In genomic region chr22:41664490-41664889, GRCh38 we compare ENCODE assay signal across 22 cellular contexts. TPM values are rescaled to one million over a fixed set of nuclear protein-coding genes. Genes with fewer than 3 reads are reported as not detected.
A peak's percentile ranks its signal among the peaks of the same experiment; 100 is the strongest.
DNase-seq lines count a peak whose midpoint lies in the region; ATAC-seq, FAIRE-seq and TF ChIP-seq lines count a peak whose summit lies in the region.
"Had no signal": no experiment of that assay in that cellular context is flagged by ENCODE, and none has a peak within 500 bp of the region (broad histone marks: within the 10 kb centered on the region; RNA-seq: fewer than 3 reads in every experiment).

No MANE protein-coding gene starts in this region.

- intact Hi-C loops in PC-3 (cut with micrococcal nuclease), result no loop called here

- 0 out of 2 replicates have a peak, but pooled peaks cover 5% of the 10 kb centered on the region for H3K79me2 ChIP-seq in PC-3 (ENCODE audit: low read length)

- no peaks in the 10 kb centered on the region for H3K9me3 ChIP-seq in PC-3 (ENCODE audit: low read length)
- H3K9me3 ChIP-seq: ascending aorta, thoracic aorta had no signal

- no peak overlapping the region for H3K4me3 ChIP-seq in PC-3 (ENCODE audit: low read length)
- H3K4me3 ChIP-seq: ascending aorta, thoracic aorta had no signal

- CTCF ChIA-PET in activated CD8-positive, alpha-beta memory T cell treated with anti-CD3 and anti-CD28 coated beads, Interleukin-2, amount 10 ng/mL, durations not matched to agents 7 days and 5 days (lab: Charles Lee), result interaction anchor here (0.7 to 3.3 kb wide), 3 partner anchors 28 to 44 kb away, joined by 4 to 24 read pairs (median 4); partner anchors contain the start of genes DESI1 and XRCC6
- CTCF ChIA-PET in PC-3 (lab: Charles Lee), result interaction anchor here (0.6 kb wide), 3 partner anchors 82 to 111 kb away, joined by 3 to 4 read pairs (median 3); no protein-coding TSS in a partner anchor

- peaks cover 4% of the 10 kb centered on the region for H3F3A ChIP-seq in PC-3 (ENCODE audit: low read length, unreplicated experiment)

- no peak overlapping the region for H3K9ac ChIP-seq in PC-3 (ENCODE audit: low read length)

- H3K36me3 ChIP-seq in PC-3 (ENCODE audit: low read depth, low read length), result peaks cover 31% of the 10 kb centered on the region; the same call in 1 of the 2 replicates

- no peak overlapping the region for H3K4me3 Mint-ChIP-seq in activated CD8-positive, alpha-beta memory T cell treated with anti-CD3 and anti-CD28 coated beads, Interleukin-2, amount 10 ng/mL, durations not matched to agents 7 days and 5 days
- H3K4me3 Mint-ChIP-seq in progenitor cell of endocrine pancreas (ENCODE audit: low read depth), result no peak overlapping the region
- H3K4me3 Mint-ChIP-seq: activated CD4-positive, alpha-beta memory T cell treated with anti-CD3 and anti-CD28 coated beads for 36 hours; T-cell had no signal

- no peak overlapping the region for H3K27ac ChIP-seq in PC-3 (ENCODE audit: low read length)
- H3K27ac ChIP-seq: ascending aorta, C4-2B, HL-60, thoracic aorta had no signal

- no peaks in the 10 kb centered on the region for H4K20me1 ChIP-seq in PC-3 (ENCODE audit: low read length)

- peaks cover 10% of the 10 kb centered on the region for H3K4me1 Mint-ChIP-seq in activated CD8-positive, alpha-beta memory T cell treated with anti-CD3 and anti-CD28 coated beads, Interleukin-2, amount 10 ng/mL, durations not matched to agents 7 days and 5 days
- peaks cover 6% of the 10 kb centered on the region for H3K4me1 Mint-ChIP-seq in progenitor cell of endocrine pancreas (ENCODE audit: low read depth)

- no TSS peak for BruUV-seq in PC-3 (replicated peaks; lab: Mats Ljungman, UMichigan)

- H3K36me3 Mint-ChIP-seq in activated CD8-positive, alpha-beta memory T cell treated with anti-CD3 and anti-CD28 coated beads, Interleukin-2, amount 10 ng/mL, durations not matched to agents 7 days and 5 days, result peaks cover 36% of the 10 kb centered on the region
- peaks cover 21% of the 10 kb centered on the region for H3K36me3 Mint-ChIP-seq in progenitor cell of endocrine pancreas (ENCODE audit: insufficient read depth)

- no peak overlapping the region for H2AFZ ChIP-seq in PC-3 (ENCODE audit: low read length)

- peaks cover 17% of the 10 kb centered on the region for H3K4me1 ChIP-seq in PC-3 (ENCODE audit: insufficient read depth, low read length)

- no peaks in the 10 kb centered on the region for H3K9me3 Mint-ChIP-seq in activated CD8-positive, alpha-beta memory T cell treated with anti-CD3 and anti-CD28 coated beads, Interleukin-2, amount 10 ng/mL, durations not matched to agents 7 days and 5 days (ENCODE audit: low read depth)
- no peaks in the 10 kb centered on the region for H3K9me3 Mint-ChIP-seq in progenitor cell of endocrine pancreas (ENCODE audit: low read depth)
- H3K9me3 Mint-ChIP-seq: activated CD4-positive, alpha-beta memory T cell treated with anti-CD3 and anti-CD28 coated beads for 36 hours; T-cell had no signal

- DNase-seq in activated CD8-positive, alpha-beta memory T cell treated with anti-CD3 and anti-CD28 coated beads, Interleukin-2, amount 10 ng/mL, durations not matched to agents 7 days and 5 days, result no peak
- DNase-seq in activated CD8-positive, alpha-beta memory T cell treated with anti-CD3 and anti-CD28 coated beads for 24 hours, result no peak
- peak; percentile 5 for DNase-seq in PC-3
- peak; percentile 38 for DNase-seq in cerebellar cortex (ENCODE audit: low spot score)
- DNase-seq in progenitor cell of endocrine pancreas (ENCODE audit: low spot score, unreplicated experiment), result no peak
- DNase-seq in D721Med (ENCODE audit: insufficient read length, low spot score), result no peak
- DNase-seq: activated CD4-positive, alpha-beta memory T cell treated with anti-CD3 and anti-CD28 coated beads for 36 hours; DMS153; IMR-90; NCI-H187 treated with DMSO at 0.1 percent for 48 hours; NCI-H510A treated with DMSO at 0.1 percent for 48 hours; retina; Right ventricle myocardium superior; stimulated activated CD4-positive, alpha-beta T cell treated with anti-CD3 and anti-CD28 coated beads, Interleukin-12 subunit alpha, Interleukin-12 subunit beta, amount 100 ng/mL, for 4 hours; T-cell had no signal

- TF ChIP-seq CTCF in PC-3 (conservative IDR thresholded peaks at IDR 0.05; ENCODE audit: low read depth, low read length), result no peak
- TF ChIP-seq CTCF in progenitor cell of endocrine pancreas (IDR thresholded peaks at IDR 0.05; ENCODE audit: unreplicated experiment), result no peak
- TF ChIP-seq CTCF in D721Med (IDR thresholded peaks at IDR 0.05; ENCODE audit: insufficient read depth, missing control alignments), result no peak

- no peaks in the 10 kb centered on the region for H3K27me3 Mint-ChIP-seq in activated CD8-positive, alpha-beta memory T cell treated with anti-CD3 and anti-CD28 coated beads, Interleukin-2, amount 10 ng/mL, durations not matched to agents 7 days and 5 days
- no peaks in the 10 kb centered on the region for H3K27me3 Mint-ChIP-seq in progenitor cell of endocrine pancreas
- H3K27me3 Mint-ChIP-seq: activated CD4-positive, alpha-beta memory T cell treated with anti-CD3 and anti-CD28 coated beads for 36 hours; T-cell had no signal

- no peak for FAIRE-seq in D721Med (lab: Jason Lieb, UNC)
- FAIRE-seq: A204.1 had no signal

- peak overlapping the region; percentile 47 for H3K27ac Mint-ChIP-seq in activated CD8-positive, alpha-beta memory T cell treated with anti-CD3 and anti-CD28 coated beads, Interleukin-2, amount 10 ng/mL, durations not matched to agents 7 days and 5 days
- peak overlapping the region; percentile 56 for H3K27ac Mint-ChIP-seq in progenitor cell of endocrine pancreas

- H3K27me3 ChIP-seq in PC-3 (ENCODE audit: low read length), result no peaks in the 10 kb centered on the region
- H3K27me3 ChIP-seq: ascending aorta had no signal

- POLR2A ChIA-PET in PC-3 (lab: Charles Lee; ENCODE audit: unreplicated experiment), result interaction anchor here (0.6 kb wide), 1 partner anchor 9 kb away, joined by 5 read pairs; no protein-coding TSS in a partner anchor

- H3K4me2 ChIP-seq in PC-3 (ENCODE audit: low read length), result no peak overlapping the region

- no peaks in the 10 kb centered on the region for H3K9me2 ChIP-seq in PC-3 (replicated peaks; ENCODE audit: low read length)

- no peak for ATAC-seq in activated CD8-positive, alpha-beta memory T cell treated with anti-CD3 and anti-CD28 coated beads, Interleukin-2, amount 10 ng/mL, durations not matched to agents 7 days and 5 days
- no peak for ATAC-seq in PC-3
- no peak for ATAC-seq in HG03135 (IDR thresholded peaks at IDR 0.05; ENCODE audit: unreplicated experiment)
- no peak for ATAC-seq in GM21526 (IDR thresholded peaks at IDR 0.05; ENCODE audit: low FRiP score, unreplicated experiment)
- ATAC-seq: T-cell had no signal

RNA-seq across cellular contexts. Expression of gene SNU13, which starts 24.2 kb away (rescaled TPM):
- total RNA-seq in activated CD8-positive, alpha-beta memory T cell treated with anti-CD3 and anti-CD28 coated beads, Interleukin-2, amount 10 ng/mL, durations not matched to agents 7 days and 5 days, result 100 to 1,000 TPM; 176 to 193 TPM
- total RNA-seq in PC-3 (2014; rRNA removed) (159 and 173 TPM in 2 replicates), progenitor cell of endocrine pancreas (119 and 129 TPM in 2 replicates)

RNA-seq across cellular contexts. Expression of gene MEI1, which starts 34.8 kb away (rescaled TPM):
- 10 to 100 TPM; 37.3 to 45.9 TPM for total RNA-seq in activated CD8-positive, alpha-beta memory T cell treated with anti-CD3 and anti-CD28 coated beads, Interleukin-2, amount 10 ng/mL, durations not matched to agents 7 days and 5 days
- total RNA-seq in PC-3 (2014; rRNA removed) (1.4 TPM in 1 of 2 replicates, not detected in the other), progenitor cell of endocrine pancreas (1.0 and 1.5 TPM in 2 replicates)
- total RNA-seq: ascending aorta, Right ventricle myocardium superior had no signal

RNA-seq across cellular contexts. Expression of gene XRCC6, which starts 43.4 kb away (rescaled TPM):
- 100 to 1,000 TPM; 274 to 359 TPM for total RNA-seq in activated CD8-positive, alpha-beta memory T cell treated with anti-CD3 and anti-CD28 coated beads, Interleukin-2, amount 10 ng/mL, durations not matched to agents 7 days and 5 days
- total RNA-seq in PC-3 (2014; rRNA removed), result 404 and 432 TPM in 2 replicates
- 262 and 272 TPM in 2 replicates for total RNA-seq in progenitor cell of endocrine pancreas

RNA-seq across cellular contexts. Expression of gene DESI1, which starts 43.6 kb away (rescaled TPM):
- 10 to 100 TPM; 52.7 to 64.9 TPM for total RNA-seq in activated CD8-positive, alpha-beta memory T cell treated with anti-CD3 and anti-CD28 coated beads, Interleukin-2, amount 10 ng/mL, durations not matched to agents 7 days and 5 days
- total RNA-seq in PC-3 (2014; rRNA removed) (20.9 and 21.9 TPM in 2 replicates), progenitor cell of endocrine pancreas (37.4 TPM in 2 replicates)

Comparison
In these comparisons a context has a peak if more than half of its experiments do, and no peak if none do; other contexts are left out.
1. DNase-seq: peak in PC-3 (single experiment) and cerebellar cortex (single experiment); none in activated CD8-positive, alpha-beta memory T cell treated with anti-CD3 and anti-CD28 coated beads, Interleukin-2, amount 10 ng/mL, durations not matched to agents 7 days and 5 days (single experiment), activated CD8-positive, alpha-beta memory T cell treated with anti-CD3 and anti-CD28 coated beads for 24 hours (single experiment), progenitor cell of endocrine pancreas (single experiment) and D721Med (single experiment).
2. RNA of gene MEI1, which starts 34.8 kb away (total RNA-seq): 37.3 to 45.9 TPM in activated CD8-positive, alpha-beta memory T cell treated with anti-CD3 and anti-CD28 coated beads, Interleukin-2, amount 10 ng/mL, durations not matched to agents 7 days and 5 days; 1.4 TPM in PC-3 and 1.0 to 1.5 TPM in progenitor cell of endocrine pancreas; every median in the first group is over 10 times any median in the second.